Comparison of ENCODE assay signal across 7 cellular contexts in genomic region chr13:45419389-45419788, GRCh38. TPM values are rescaled to one million over a fixed set of nuclear protein-coding genes. Genes with fewer than 3 reads are reported as not detected.
A peak's percentile ranks its signal among the peaks of the same experiment; 100 is the strongest.
DNase-seq lines count a peak whose midpoint lies in the region; ATAC-seq and TF ChIP-seq lines count a peak whose summit lies in the region.
"Not testable (repeated sequence)": the region's sequence is repeated elsewhere in the genome, so short reads cannot be mapped to it uniquely, and the experiment has no call there.

No MANE protein-coding gene starts in this region.

- not testable (repeated sequence) for ATAC-seq in CD4-positive, CD25-positive, alpha-beta regulatory T cell (ENCODE audit: low read depth in 2 of 2); activated T-cell treated with anti-CD3 and anti-CD28 coated beads, Interleukin-2, amount 50 U/mL, for 4 hours; activated naive CD8-positive, alpha-beta T cell treated with anti-CD3 and anti-CD28 coated beads, Interleukin-2, amount 10 ng/mL, durations not matched to agents 7 days and 5 days (ENCODE audit: low read depth); naive thymus-derived CD4-positive, alpha-beta T cell

- H3K4me1 Mint-ChIP-seq in CD4-positive, CD25-positive, alpha-beta regulatory T cell = peaks cover 10 to 27% (median 15%) of the 10 kb centered on the region in 4 donors
- H3K4me1 Mint-ChIP-seq in CD8-positive, alpha-beta memory T cell = peaks cover 20 to 27% (median 22%) of the 10 kb centered on the region in 3 donors
- H3K4me1 Mint-ChIP-seq in activated T-cell treated with anti-CD3 and anti-CD28 coated beads, Interleukin-2, amount 50 U/mL, for 4 hours (ENCODE audit: low read depth) = peaks cover 22% of the 10 kb centered on the region
- H3K4me1 Mint-ChIP-seq in activated naive CD8-positive, alpha-beta T cell treated with anti-CD3 and anti-CD28 coated beads, Interleukin-2, amount 10 ng/mL, durations not matched to agents 7 days and 5 days = not testable (repeated sequence)
- H3K4me1 Mint-ChIP-seq in naive thymus-derived CD4-positive, alpha-beta T cell = peaks cover 0 to 25% (median 19%) of the 10 kb centered on the region in 7 donors
- H3K4me1 Mint-ChIP-seq in neural progenitor cell = peaks cover 16% of the 10 kb centered on the region

- H3K4me1 ChIP-seq in CD4-positive, CD25-positive, alpha-beta regulatory T cell (ENCODE audit: control insufficient read depth, insufficient read depth, low read length, poor library complexity, severe bottlenecking) = peaks cover 15% of the 10 kb centered on the region
- peaks cover 18% of the 10 kb centered on the region for H3K4me1 ChIP-seq in CD8-positive, alpha-beta memory T cell (ENCODE audit: insufficient read depth, low read length)
- H3K4me1 ChIP-seq in esophagus muscularis mucosa = peaks cover 15 to 30% (median 25%) of the 10 kb centered on the region in 4 donors
- peaks cover 4 to 16% of the 10 kb centered on the region in 2 donors for H3K4me1 ChIP-seq in naive thymus-derived CD4-positive, alpha-beta T cell (ENCODE audit: control insufficient read depth in 2 of 2, insufficient read depth in 2 of 2, low read length in 2 of 2)
- not testable (repeated sequence) for H3K4me1 ChIP-seq in neural progenitor cell

- not testable (repeated sequence) for H3K79me2 ChIP-seq in neural progenitor cell (ENCODE audit: low read depth)

- TF ChIP-seq EP300 in esophagus muscularis mucosa (IDR thresholded peaks at IDR 0.05) = not testable (repeated sequence)

- POLR2A ChIA-PET in CD8-positive, alpha-beta memory T cell (lab: Charles Lee); activated naive CD8-positive, alpha-beta T cell treated with anti-CD3 and anti-CD28 coated beads, Interleukin-2, amount 10 ng/mL, durations not matched to agents 7 days and 5 days (lab: Charles Lee): not testable (repeated sequence)
- POLR2A ChIA-PET in naive thymus-derived CD4-positive, alpha-beta T cell (lab: Charles Lee) = interaction anchor here (0.7 to 4.2 kb wide), 3 partner anchors 13 to 79 kb away, joined by 3 to 20 read pairs (median 17); no protein-coding TSS in a partner anchor

- not testable (repeated sequence) for TF ChIP-seq CTCF in esophagus muscularis mucosa (IDR thresholded peaks at IDR 0.05); neural progenitor cell (IDR thresholded peaks at IDR 0.05)

- intact Hi-C loops in esophagus muscularis mucosa (cut with DNase I) = loop anchor here (2.0 kb wide), 1 partner anchor 45 kb away; the partner anchor contains the start of gene COG3
- intact Hi-C loops in naive thymus-derived CD4-positive, alpha-beta T cell (cut with micrococcal nuclease) = loop anchor here (2.0 to 5.0 kb wide), 4 partner anchors 502 to 1133 kb away; partner anchors contain the start of genes LCP1 (in 1 of the 2), LRCH1 (in 1 of the 2) and TSC22D1 (in 1 of the 2)

- H3K27me3 Mint-ChIP-seq in CD4-positive, CD25-positive, alpha-beta regulatory T cell; CD8-positive, alpha-beta memory T cell; activated T-cell treated with anti-CD3 and anti-CD28 coated beads, Interleukin-2, amount 50 U/mL, for 4 hours (ENCODE audit: low read depth); activated naive CD8-positive, alpha-beta T cell treated with anti-CD3 and anti-CD28 coated beads, Interleukin-2, amount 10 ng/mL, durations not matched to agents 7 days and 5 days; naive thymus-derived CD4-positive, alpha-beta T cell; neural progenitor cell (ENCODE audit: insufficient read depth, low read depth): not testable (repeated sequence)

- H3K36me3 Mint-ChIP-seq in CD4-positive, CD25-positive, alpha-beta regulatory T cell; activated T-cell treated with anti-CD3 and anti-CD28 coated beads, Interleukin-2, amount 50 U/mL, for 4 hours (ENCODE audit: insufficient read depth); activated naive CD8-positive, alpha-beta T cell treated with anti-CD3 and anti-CD28 coated beads, Interleukin-2, amount 10 ng/mL, durations not matched to agents 7 days and 5 days; naive thymus-derived CD4-positive, alpha-beta T cell; neural progenitor cell: not testable (repeated sequence)
- H3K36me3 Mint-ChIP-seq in CD8-positive, alpha-beta memory T cell = peaks cover 0 to 18% (median 0%) of the 10 kb centered on the region in 3 donors

- H3K9me3 Mint-ChIP-seq in CD4-positive, CD25-positive, alpha-beta regulatory T cell; CD8-positive, alpha-beta memory T cell; activated T-cell treated with anti-CD3 and anti-CD28 coated beads, Interleukin-2, amount 50 U/mL, for 4 hours; activated naive CD8-positive, alpha-beta T cell treated with anti-CD3 and anti-CD28 coated beads, Interleukin-2, amount 10 ng/mL, durations not matched to agents 7 days and 5 days; naive thymus-derived CD4-positive, alpha-beta T cell; neural progenitor cell: not testable (repeated sequence)

- not testable (repeated sequence) for DNase-seq in CD4-positive, CD25-positive, alpha-beta regulatory T cell; CD8-positive, alpha-beta memory T cell; activated T-cell treated with anti-CD3 and anti-CD28 coated beads, Interleukin-2, amount 50 U/mL, for 4 hours; activated naive CD8-positive, alpha-beta T cell treated with anti-CD3 and anti-CD28 coated beads, Interleukin-2, amount 10 ng/mL, durations not matched to agents 7 days and 5 days; naive thymus-derived CD4-positive, alpha-beta T cell; neural progenitor cell (ENCODE audit: low spot score)
- peak; percentile 8 for DNase-seq in esophagus muscularis mucosa (ENCODE audit: extremely low spot score)

- not testable (repeated sequence) for H4K20me1 ChIP-seq in neural progenitor cell (ENCODE audit: low read depth)

- not testable (repeated sequence) for H3K27ac ChIP-seq in CD4-positive, CD25-positive, alpha-beta regulatory T cell (ENCODE audit: insufficient read depth, low read length, poor library complexity, severe bottlenecking); CD8-positive, alpha-beta memory T cell (ENCODE audit: low read depth, low read length); esophagus muscularis mucosa (replicated peaks in 1 of 4); naive thymus-derived CD4-positive, alpha-beta T cell (ENCODE audit: low read depth, low read length); neural progenitor cell

- peak overlapping the region in 1 of 3 donors; percentile 87 for H3K27ac Mint-ChIP-seq in CD4-positive, CD25-positive, alpha-beta regulatory T cell
- peak overlapping the region in 3 of 8 donors; percentile 36 to 64 (median 61) for H3K27ac Mint-ChIP-seq in CD8-positive, alpha-beta memory T cell
- not testable (repeated sequence) for H3K27ac Mint-ChIP-seq in activated naive CD8-positive, alpha-beta T cell treated with anti-CD3 and anti-CD28 coated beads, Interleukin-2, amount 10 ng/mL, durations not matched to agents 7 days and 5 days; neural progenitor cell
- peak overlapping the region in 3 of 9 donors; percentile 3 to 70 (median 23) for H3K27ac Mint-ChIP-seq in naive thymus-derived CD4-positive, alpha-beta T cell

- H3K4me2 ChIP-seq in neural progenitor cell = not testable (repeated sequence)

- peak overlapping the region in 3 of 4 donors; percentile 74 to 84 (median 79) for H3K4me3 Mint-ChIP-seq in CD4-positive, CD25-positive, alpha-beta regulatory T cell
- H3K4me3 Mint-ChIP-seq in CD8-positive, alpha-beta memory T cell = peak overlapping the region in 5 of 7 donors; percentile 13 to 79 (median 39)
- H3K4me3 Mint-ChIP-seq in activated T-cell treated with anti-CD3 and anti-CD28 coated beads, Interleukin-2, amount 50 U/mL, for 4 hours = peak overlapping the region; percentile 54
- H3K4me3 Mint-ChIP-seq in activated naive CD8-positive, alpha-beta T cell treated with anti-CD3 and anti-CD28 coated beads, Interleukin-2, amount 10 ng/mL, durations not matched to agents 7 days and 5 days = peak overlapping the region; percentile 28
- peak overlapping the region in 7 of 10 donors; percentile 7 to 81 (median 41) for H3K4me3 Mint-ChIP-seq in naive thymus-derived CD4-positive, alpha-beta T cell
- H3K4me3 Mint-ChIP-seq in neural progenitor cell = peak overlapping the region; percentile 27

- H3K36me3 ChIP-seq in CD4-positive, CD25-positive, alpha-beta regulatory T cell (ENCODE audit: control insufficient read depth, insufficient read depth, low read length); CD8-positive, alpha-beta memory T cell (ENCODE audit: insufficient read depth, low read length); esophagus muscularis mucosa; naive thymus-derived CD4-positive, alpha-beta T cell (ENCODE audit: control insufficient read depth in 2 of 3, insufficient read depth in 3 of 3, low read length in 3 of 3); neural progenitor cell: not testable (repeated sequence)

- WGBS in esophagus muscularis mucosa = 89% methylated on average over 16 of the region's 16 CpGs

- not testable (repeated sequence) for H3K9ac ChIP-seq in neural progenitor cell

- H3K27me3 ChIP-seq in CD4-positive, CD25-positive, alpha-beta regulatory T cell (ENCODE audit: control insufficient read depth, insufficient read depth, low read length); CD8-positive, alpha-beta memory T cell (ENCODE audit: insufficient read depth, low read length, poor library complexity, severe bottlenecking); esophagus muscularis mucosa; naive thymus-derived CD4-positive, alpha-beta T cell (ENCODE audit: control insufficient read depth in 2 of 2, insufficient read depth in 2 of 2, low read length in 2 of 2): not testable (repeated sequence)
- H3K27me3 ChIP-seq in neural progenitor cell = peaks cover 13% of the 10 kb centered on the region

- not testable (repeated sequence) for H3K9me3 ChIP-seq in CD4-positive, CD25-positive, alpha-beta regulatory T cell (ENCODE audit: control insufficient read depth in 2 of 2, low read length in 2 of 2); CD8-positive, alpha-beta memory T cell (ENCODE audit: low read length); esophagus muscularis mucosa; naive thymus-derived CD4-positive, alpha-beta T cell (ENCODE audit: control insufficient read depth in 2 of 3, low read length in 3 of 3); neural progenitor cell (ENCODE audit: low read depth)

- H3F3A ChIP-seq in neural progenitor cell (ENCODE audit: low read depth) = peaks cover 37% of the 10 kb centered on the region

- CTCF ChIA-PET in CD8-positive, alpha-beta memory T cell (lab: Charles Lee) = interaction anchor here (1.0 kb wide), 1 partner anchor 20 kb away, joined by 3 read pairs; no protein-coding TSS in a partner anchor
- CTCF ChIA-PET in naive thymus-derived CD4-positive, alpha-beta T cell (lab: Charles Lee) = not testable (repeated sequence)

- not testable (repeated sequence) for TF ChIP-seq POLR2A in esophagus muscularis mucosa (IDR thresholded peaks at IDR 0.05; ENCODE audit: low read depth)

- not testable (repeated sequence) for H2AFZ ChIP-seq in neural progenitor cell (replicated peaks)

- H3K4me3 ChIP-seq in CD4-positive, CD25-positive, alpha-beta regulatory T cell (ENCODE audit: low read depth, low read length); CD8-positive, alpha-beta memory T cell (ENCODE audit: low read length); esophagus muscularis mucosa; naive thymus-derived CD4-positive, alpha-beta T cell (ENCODE audit: low read length); neural progenitor cell: not testable (repeated sequence)

RNA-seq across cellular contexts. Expression of gene SLC25A30, which starts 1.2 kb away (rescaled TPM):
- 22.9 TPM for total RNA-seq in CD4-positive, CD25-positive, alpha-beta regulatory T cell
- 1 to 10 TPM in 3 of 4 donors, under 1 TPM in 1; 0.41 to 2.8 (median 1.6) TPM for polyA plus RNA-seq in CD4-positive, CD25-positive, alpha-beta regulatory T cell
- total RNA-seq in CD8-positive, alpha-beta memory T cell = 10 to 100 TPM; 27.2 to 29.8 TPM
- polyA plus RNA-seq in CD8-positive, alpha-beta memory T cell = 1.7 TPM
- 10 to 100 TPM; 16.2 to 25.4 (median 22.6) TPM for total RNA-seq in activated T-cell treated with anti-CD3 and anti-CD28 coated beads, Interleukin-2, amount 50 U/mL, for 4 hours
- total RNA-seq in activated naive CD8-positive, alpha-beta T cell treated with anti-CD3 and anti-CD28 coated beads, Interleukin-2, amount 10 ng/mL, durations not matched to agents 7 days and 5 days = 10 to 100 TPM; 18.6 to 19.6 TPM
- total RNA-seq in esophagus muscularis mucosa (10 to 100 TPM in 3 of 4 donors, 1 to 10 TPM in 1; 8.8 to 13.4 (median 10.3) TPM), neural progenitor cell (ENCODE audit: low replicate concordance) (5.3 and 6.8 TPM in 2 replicates)
- total RNA-seq in naive thymus-derived CD4-positive, alpha-beta T cell = 10 to 100 TPM; 13.3 to 29.4 (median 23.6) TPM
- polyA plus RNA-seq in naive thymus-derived CD4-positive, alpha-beta T cell = 1 to 10 TPM; 1.7 to 2.1 TPM

RNA-seq across cellular contexts. Expression of gene COG3, which starts 45.4 kb away (rescaled TPM):
- 48.9 TPM for total RNA-seq in CD4-positive, CD25-positive, alpha-beta regulatory T cell
- polyA plus RNA-seq in CD4-positive, CD25-positive, alpha-beta regulatory T cell = 10 to 100 TPM; 18.0 to 34.8 (median 29.3) TPM
- total RNA-seq in CD8-positive, alpha-beta memory T cell = 10 to 100 TPM; 19.3 to 20.2 TPM
- 31.7 TPM for polyA plus RNA-seq in CD8-positive, alpha-beta memory T cell
- 10 to 100 TPM; 21.7 to 23.6 (median 22.0) TPM for total RNA-seq in activated T-cell treated with anti-CD3 and anti-CD28 coated beads, Interleukin-2, amount 50 U/mL, for 4 hours
- 10 to 100 TPM; 26.2 to 28.4 TPM for total RNA-seq in activated naive CD8-positive, alpha-beta T cell treated with anti-CD3 and anti-CD28 coated beads, Interleukin-2, amount 10 ng/mL, durations not matched to agents 7 days and 5 days
- 10 to 100 TPM; 17.7 to 28.2 (median 21.3) TPM for total RNA-seq in esophagus muscularis mucosa
- 10 to 100 TPM; 29.7 to 50.1 (median 43.4) TPM for total RNA-seq in naive thymus-derived CD4-positive, alpha-beta T cell
- 10 to 100 TPM; 26.5 to 31.2 TPM for polyA plus RNA-seq in naive thymus-derived CD4-positive, alpha-beta T cell
- 26.2 and 36.0 TPM in 2 replicates for total RNA-seq in neural progenitor cell (ENCODE audit: low replicate concordance)

Comparison
In these comparisons a context has a peak if more than half of its experiments do, and no peak if none do; other contexts are left out.
1. H3K4me3 Mint-ChIP-seq: peak in every context shown above with its lines; median percentile 79 in CD4-positive, CD25-positive, alpha-beta regulatory T cell; 54 in activated T-cell treated with anti-CD3 and anti-CD28 coated beads, Interleukin-2, amount 50 U/mL, for 4 hours; 41 in naive thymus-derived CD4-positive, alpha-beta T cell; 39 in CD8-positive, alpha-beta memory T cell; 28 in activated naive CD8-positive, alpha-beta T cell treated with anti-CD3 and anti-CD28 coated beads, Interleukin-2, amount 10 ng/mL, durations not matched to agents 7 days and 5 days; 27 in neural progenitor cell.